In genomic region chr2:46394649-46395510, GRCh38 we compare ENCODE assay signal across 1 cellular context.
A peak's percentile ranks its signal among the peaks of the same experiment; 100 is the strongest.
TF ChIP-seq lines count a peak whose summit lies in the region.

No MANE protein-coding gene starts in this region.

TF ChIP-seq in GM12878, 131 proteins besides CTCF, POLR2A, EP300 and RAD21 (continued from another document):
- no peak for TF ChIP-seq FOS (IDR thresholded peaks at IDR 0.05; ENCODE audit: borderline replicate concordance, extremely low read depth, insufficient read length)
- TF ChIP-seq CHD1 (IDR thresholded peaks at IDR 0.05; ENCODE audit: low read depth, low read length) = no peak
- TF ChIP-seq IKZF1 (conservative IDR thresholded peaks at IDR 0.05) = peak; percentile 70
- no peak for TF ChIP-seq TAF1 (IDR thresholded peaks at IDR 0.05; ENCODE audit: borderline replicate concordance, low read depth, low read length)
- TF ChIP-seq, protein P1, sequence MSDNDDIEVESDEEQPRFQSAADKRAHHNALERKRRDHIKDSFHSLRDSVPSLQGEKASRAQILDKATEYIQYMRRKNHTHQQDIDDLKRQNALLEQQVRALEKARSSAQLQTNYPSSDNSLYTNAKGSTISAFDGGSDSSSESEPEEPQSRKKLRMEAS (IDR thresholded peaks at IDR 0.05; ENCODE audit: low read depth, low read length) = no peak
